ENCODE assay signal across 8 cellular contexts in genomic region chr7:122887198-122887597, GRCh38. TPM values are rescaled to one million over a fixed set of nuclear protein-coding genes. Genes with fewer than 3 reads are reported as not detected.
DNase-seq lines count a peak whose midpoint lies in the region; ATAC-seq and TF ChIP-seq lines count a peak whose summit lies in the region.

No MANE protein-coding gene starts in this region.

- H3K9me3 ChIP-seq in BE2C (no peaks in the 10 kb centered on the region), thoracic aorta (no peaks in the 10 kb centered on the region)

- ATAC-seq in thoracic aorta (ENCODE audit: insufficient number of reproducible peaks, low FRiP score, low read depth) (no peak), HG03095 (IDR thresholded peaks at IDR 0.05; ENCODE audit: unreplicated experiment) (no peak)

- peak overlapping the region; percentile 56; the same call in 1 of the 2 replicates for H3K4me3 ChIP-seq in BE2C (ENCODE audit: low read depth, low read length)
- peak overlapping the region; percentile 50 for H3K4me3 ChIP-seq in epithelial cell of esophagus (ENCODE audit: low read length)
- H3K4me3 ChIP-seq in thoracic aorta: peak overlapping the region; percentile 95

- POLR2A ChIA-PET in HEK293T (lab: Yijun Ruan, JAX): no interaction called here

- DNase-seq in BE2C (peak; percentile 29), HEK293T (ENCODE audit: extremely low spot score) (peak; percentile 54), SHP77 treated with DMSO at 0.1 percent for 48 hours (lab: John Stamatoyannopoulos, UW) (peak; percentile 57), epithelial cell of esophagus (ENCODE audit: low read depth) (peak; percentile 58), lung microvascular endothelial cell (ENCODE audit: low read depth in 2 of 2) (peak; percentile 74 to 88), thoracic aorta (ENCODE audit: low spot score) (peak; percentile 29)
- no peak for DNase-seq in activated CD8-positive, alpha-beta memory T cell treated with anti-CD3 and anti-CD28 coated beads, Interleukin-2, amount 50 U/mL, for 48 hours

- peak overlapping the region in 1 of 2 donors; percentile 91 for H3K27ac ChIP-seq in thoracic aorta

- H3K27me3 ChIP-seq in BE2C (peaks cover 76% of the 10 kb centered on the region), thoracic aorta (replicated peaks; ENCODE audit: insufficient read depth) (no peaks in the 10 kb centered on the region)

- CTCF ChIA-PET in HEK293T (lab: Yijun Ruan, JAX): interaction anchor here (0.8 to 1.0 kb wide), 3 partner anchors 77 to 119 kb away, joined by 3 to 7 read pairs (median 3); no protein-coding TSS in a partner anchor

- H3K4me1 ChIP-seq in BE2C: no peaks in the 10 kb centered on the region
- peaks cover 4 to 16% of the 10 kb centered on the region in 2 donors for H3K4me1 ChIP-seq in thoracic aorta (ENCODE audit: control insufficient read depth in 1 of 2, low read depth in 2 of 2)

- peak; percentile 16; the same call in 1 of the 2 replicates for TF ChIP-seq CTCF in BE2C (IDR thresholded peaks at IDR 0.05; ENCODE audit: low read depth, low read length)
- TF ChIP-seq CTCF in epithelial cell of esophagus (IDR thresholded peaks at IDR 0.05; ENCODE audit: insufficient read depth, low read depth, low read length, missing control alignments): peak; percentile 31
- peak; percentile 20 for TF ChIP-seq CTCF in thoracic aorta (IDR thresholded peaks at IDR 0.05)

- no peaks in the 10 kb centered on the region for H3K36me3 ChIP-seq in BE2C
- H3K36me3 ChIP-seq in thoracic aorta: no peaks in the 10 kb centered on the region

TF ChIP-seq in HEK293T, 16 proteins besides CTCF, POLR2A, EP300 and RAD21:
- TF ChIP-seq TARDBP (IDR thresholded peaks at IDR 0.05) (no peak), SUZ12 (IDR thresholded peaks at IDR 0.05) (no peak), FOXK2 (IDR thresholded peaks at IDR 0.05) (no peak), BHLHE40 (IDR thresholded peaks at IDR 0.05; ENCODE audit: borderline replicate concordance) (no peak), NFRKB (IDR thresholded peaks at IDR 0.05) (no peak), L3MBTL2 (conservative IDR thresholded peaks at IDR 0.05) (0 out of 2 replicates have a peak, but pooled peaks have one; percentile 34)
- TF ChIP-seq, protein P1, sequence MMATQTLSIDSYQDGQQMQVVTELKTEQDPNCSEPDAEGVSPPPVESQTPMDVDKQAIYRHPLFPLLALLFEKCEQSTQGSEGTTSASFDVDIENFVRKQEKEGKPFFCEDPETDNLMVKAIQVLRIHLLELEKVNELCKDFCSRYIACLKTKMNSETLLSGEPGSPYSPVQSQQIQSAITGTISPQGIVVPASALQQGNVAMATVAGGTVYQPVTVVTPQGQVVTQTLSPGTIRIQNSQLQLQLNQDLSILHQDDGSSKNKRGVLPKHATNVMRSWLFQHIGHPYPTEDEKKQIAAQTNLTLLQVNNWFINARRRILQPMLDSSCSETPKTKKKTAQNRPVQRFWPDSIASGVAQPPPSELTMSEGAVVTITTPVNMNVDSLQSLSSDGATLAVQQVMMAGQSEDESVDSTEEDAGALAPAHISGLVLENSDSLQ (IDR thresholded peaks at IDR 0.05): no peak

RNA-seq across cellular contexts. Expression of gene CADPS2, which starts 0.9 kb away (rescaled TPM):
- not detected for polyA plus RNA-seq in BE2C (2012; ENCODE audit: insufficient read depth, insufficient read length, low read depth)
- 44.2 and 48.0 TPM in 2 replicates for total RNA-seq in lung microvascular endothelial cell
- 10 to 100 TPM; 16.4 to 32.5 TPM for total RNA-seq in thoracic aorta
